ENCODE assay signal across 24 cellular contexts in genomic region chr14:98169170-98169587, GRCh38.
DNase-seq lines count a peak whose midpoint lies in the region; ATAC-seq and TF ChIP-seq lines count a peak whose summit lies in the region.
"Had no signal": no experiment of that assay in that cellular context is flagged by ENCODE, and none has a peak within 500 bp of the region (broad histone marks: within the 10 kb centered on the region; RNA-seq: fewer than 3 reads in every experiment).

No MANE protein-coding gene starts in this region.

- H3K36me3 ChIP-seq in CD8-positive, alpha-beta T cell (ENCODE audit: insufficient read depth, low read length), result no peaks in the 10 kb centered on the region
- H3K36me3 ChIP-seq: ascending aorta, Peyer's patch, right atrium auricular region, tibial artery had no signal

- H3K27me3 ChIP-seq in CD8-positive, alpha-beta T cell (ENCODE audit: insufficient read depth, low read length), result no peaks in the 10 kb centered on the region
- H3K27me3 ChIP-seq: ascending aorta, foreskin keratinocyte, Peyer's patch, right atrium auricular region, tibial artery had no signal

- H3K27ac ChIP-seq in CD8-positive, alpha-beta T cell (ENCODE audit: low read depth, low read length), result peak overlapping the region; percentile 39
- H3K27ac ChIP-seq: ascending aorta, foreskin keratinocyte, Peyer's patch, right atrium auricular region, tibial artery had no signal

- intact Hi-C loops in CD8-positive, alpha-beta T cell (cut with DNase I, micrococcal nuclease), result no loop called here
- intact Hi-C loops in activated CD8-positive, alpha-beta T cell treated with anti-CD3 and anti-CD28 coated beads for 36 hours (cut with micrococcal nuclease), result no loop called here

- no peaks in the 10 kb centered on the region for H3K9me3 ChIP-seq in CD8-positive, alpha-beta T cell (ENCODE audit: low read length)
- H3K9me3 ChIP-seq: ascending aorta, Peyer's patch, right atrium auricular region, tibial artery had no signal

- peak overlapping the region; percentile 65 for H3K4me3 Mint-ChIP-seq in activated T-cell treated with anti-CD3 and anti-CD28 coated beads, Interleukin-2, amount 50 U/mL, for 24 hours
- H3K4me3 Mint-ChIP-seq in CD8-positive, alpha-beta T cell, result peak overlapping the region; percentile 68
- H3K4me3 Mint-ChIP-seq in activated CD8-positive, alpha-beta T cell treated with anti-CD3 and anti-CD28 coated beads for 36 hours, result no peak overlapping the region
- H3K4me3 Mint-ChIP-seq in central memory CD8-positive, alpha-beta T cell, result peak overlapping the region; percentile 14
- H3K4me3 Mint-ChIP-seq: CD14-positive monocyte, WTC11 had no signal

- POLR2A ChIA-PET in CD8-positive, alpha-beta T cell (lab: Charles Lee), result interaction anchor here (0.5 to 2.5 kb wide), 15 partner anchors 13 to 1099 kb away, joined by 3 to 10 read pairs (median 4); no protein-coding TSS in a partner anchor
- POLR2A ChIA-PET in activated CD8-positive, alpha-beta T cell treated with anti-CD3 and anti-CD28 coated beads for 36 hours (lab: Charles Lee), result interaction anchor here (0.6 to 6.2 kb wide), 18 partner anchors 10 to 1103 kb away, joined by 3 to 66 read pairs (median 4); partner anchors contain the start of gene BCL11B

- TF ChIP-seq CTCF in CD8-positive, alpha-beta T cell (IDR thresholded peaks at IDR 0.05), result no peak
- no peak for TF ChIP-seq CTCF in activated CD8-positive, alpha-beta T cell treated with anti-CD3 and anti-CD28 coated beads for 36 hours (IDR thresholded peaks at IDR 0.05)

- H3K9me3 Mint-ChIP-seq in activated T-cell treated with anti-CD3 and anti-CD28 coated beads, Interleukin-2, amount 50 U/mL, for 24 hours, result peaks cover 20% of the 10 kb centered on the region
- no peaks in the 10 kb centered on the region for H3K9me3 Mint-ChIP-seq in CD8-positive, alpha-beta T cell
- H3K9me3 Mint-ChIP-seq in activated CD8-positive, alpha-beta T cell treated with anti-CD3 and anti-CD28 coated beads for 36 hours, result peaks cover 10% of the 10 kb centered on the region
- H3K9me3 Mint-ChIP-seq in central memory CD8-positive, alpha-beta T cell, result no peaks in the 10 kb centered on the region
- H3K9me3 Mint-ChIP-seq: WTC11 had no signal

- H3K27ac Mint-ChIP-seq in activated T-cell treated with anti-CD3 and anti-CD28 coated beads, Interleukin-2, amount 50 U/mL, for 24 hours, result peak overlapping the region; percentile 98
- H3K27ac Mint-ChIP-seq in CD8-positive, alpha-beta T cell, result peak overlapping the region; percentile 99
- H3K27ac Mint-ChIP-seq in activated CD8-positive, alpha-beta T cell treated with anti-CD3 and anti-CD28 coated beads for 36 hours, result peak overlapping the region; percentile 94
- H3K27ac Mint-ChIP-seq in central memory CD8-positive, alpha-beta T cell (ENCODE audit: low read depth), result peak overlapping the region; percentile 78
- H3K27ac Mint-ChIP-seq: CD14-positive monocyte, WTC11 had no signal

- CTCF ChIA-PET in CD8-positive, alpha-beta T cell (lab: Charles Lee), result interaction anchor here (0.6 to 7.8 kb wide), 9 partner anchors 17 to 1246 kb away, joined by 3 to 76 read pairs (median 4); no protein-coding TSS in a partner anchor
- CTCF ChIA-PET in activated CD8-positive, alpha-beta T cell treated with anti-CD3 and anti-CD28 coated beads for 36 hours (lab: Charles Lee), result interaction anchor here (0.8 to 10.0 kb wide), 15 partner anchors 9 to 1106 kb away, joined by 3 to 91 read pairs (median 4); no protein-coding TSS in a partner anchor

- H3K4me1 Mint-ChIP-seq in activated T-cell treated with anti-CD3 and anti-CD28 coated beads, Interleukin-2, amount 50 U/mL, for 24 hours (ENCODE audit: low read depth), result peaks cover 99% of the 10 kb centered on the region
- peaks cover 98% of the 10 kb centered on the region for H3K4me1 Mint-ChIP-seq in CD8-positive, alpha-beta T cell (ENCODE audit: low read depth)
- H3K4me1 Mint-ChIP-seq in activated CD8-positive, alpha-beta T cell treated with anti-CD3 and anti-CD28 coated beads for 36 hours (ENCODE audit: low read depth), result peaks cover 85% of the 10 kb centered on the region
- peaks cover 85% of the 10 kb centered on the region for H3K4me1 Mint-ChIP-seq in central memory CD8-positive, alpha-beta T cell
- H3K4me1 Mint-ChIP-seq: CD14-positive monocyte had no signal

- H3K4me1 ChIP-seq in CD8-positive, alpha-beta T cell (ENCODE audit: insufficient read depth, low read length), result peaks cover 87% of the 10 kb centered on the region
- H3K4me1 ChIP-seq: ascending aorta, foreskin keratinocyte, Peyer's patch, right atrium auricular region, tibial artery had no signal

- peaks cover 29% of the 10 kb centered on the region for H3K36me3 Mint-ChIP-seq in activated T-cell treated with anti-CD3 and anti-CD28 coated beads, Interleukin-2, amount 50 U/mL, for 24 hours (ENCODE audit: low read depth)
- peaks cover 11% of the 10 kb centered on the region for H3K36me3 Mint-ChIP-seq in CD8-positive, alpha-beta T cell
- H3K36me3 Mint-ChIP-seq in activated CD8-positive, alpha-beta T cell treated with anti-CD3 and anti-CD28 coated beads for 36 hours (ENCODE audit: low read depth), result peaks cover 17% of the 10 kb centered on the region
- peaks cover 5% of the 10 kb centered on the region for H3K36me3 Mint-ChIP-seq in central memory CD8-positive, alpha-beta T cell (ENCODE audit: insufficient read depth)
- H3K36me3 Mint-ChIP-seq: CD14-positive monocyte, WTC11 had no signal

- peak overlapping the region; percentile 14 for H3K4me3 ChIP-seq in CD8-positive, alpha-beta T cell (ENCODE audit: low read depth, low read length)
- H3K4me3 ChIP-seq: ascending aorta, lung, Peyer's patch, right atrium auricular region, tibial artery had no signal

- no peak for DNase-seq in activated T-cell treated with anti-CD3 and anti-CD28 coated beads, Interleukin-2, amount 50 U/mL, for 24 hours
- no peak for DNase-seq in activated T-cell treated with anti-CD3 and anti-CD28 coated beads, Interleukin-2, amount 50 U/mL, for 1 hour
- no peak for DNase-seq in CD8-positive, alpha-beta T cell
- peak; percentile 57 for DNase-seq in activated CD8-positive, alpha-beta T cell treated with anti-CD3 and anti-CD28 coated beads for 36 hours
- no peak for DNase-seq in central memory CD8-positive, alpha-beta T cell (ENCODE audit: low spot score in 2 of 2)
- DNase-seq in hypothalamus (lab: John Stamatoyannopoulos, UW), result no peak
- DNase-seq in glomerular visceral epithelial cell (ENCODE audit: extremely low spot score), result no peak
- DNase-seq in NCI-H748 treated with DMSO at 0.1 percent for 48 hours (lab: John Stamatoyannopoulos, UW), result no peak
- DNase-seq: central memory CD4-positive, alpha-beta T cell; erythroblast; foreskin keratinocyte; GF-D8; islet precursor cell; NCI-H1092 treated with DMSO at 0.1 percent for 48 hours; NCI-H2081; NK-92 treated with Interleukin-12 subunit alpha and Interleukin-12 subunit beta, amount 100 ng/mL, for 24 hours; Peyer's patch; T-helper 9 cell; tibial artery had no signal

- H3K27me3 Mint-ChIP-seq in activated T-cell treated with anti-CD3 and anti-CD28 coated beads, Interleukin-2, amount 50 U/mL, for 24 hours, result no peaks in the 10 kb centered on the region
- H3K27me3 Mint-ChIP-seq in CD8-positive, alpha-beta T cell (ENCODE audit: low read depth), result no peaks in the 10 kb centered on the region
- H3K27me3 Mint-ChIP-seq in activated CD8-positive, alpha-beta T cell treated with anti-CD3 and anti-CD28 coated beads for 36 hours, result no peaks in the 10 kb centered on the region
- H3K27me3 Mint-ChIP-seq in central memory CD8-positive, alpha-beta T cell, result no peaks in the 10 kb centered on the region

- no peak for ATAC-seq in CD8-positive, alpha-beta T cell
- ATAC-seq in activated CD8-positive, alpha-beta T cell treated with anti-CD3 and anti-CD28 coated beads for 36 hours, result peak; percentile 48
- ATAC-seq in central memory CD8-positive, alpha-beta T cell (replicated peaks; ENCODE audit: extremely low read depth, poor library complexity, severe bottlenecking), result no peak
- ATAC-seq: foreskin keratinocyte, WTC11 had no signal
